ENCODE assay signal across 1 cellular context in the genomic region with DNA sequence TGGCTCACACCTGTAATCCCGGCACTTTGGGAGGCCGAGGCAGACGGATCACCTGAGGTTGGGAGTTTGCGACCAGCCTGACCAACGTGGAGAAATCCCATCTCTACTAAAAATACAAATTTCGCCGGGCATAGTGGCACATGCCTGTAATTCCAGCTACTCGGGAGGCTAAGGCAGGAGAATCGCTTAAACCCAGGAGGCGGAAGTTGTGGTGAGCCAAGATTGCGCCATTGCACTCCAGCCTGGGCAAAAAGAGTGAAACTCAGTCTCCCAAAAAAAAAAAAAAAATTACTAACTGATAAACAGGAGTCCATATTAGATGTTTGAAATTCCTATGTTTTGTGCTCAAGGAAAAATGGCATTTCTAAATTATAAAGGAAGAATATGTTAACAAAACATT.
TF ChIP-seq lines count a peak whose summit lies in the region.

No MANE protein-coding gene starts in this region.

TF ChIP-seq in K562, 482 proteins besides CTCF, POLR2A, EP300 and RAD21:
- TF ChIP-seq CEBPB (tag; IDR thresholded peaks at IDR 0.05), result 0 out of 2 replicates have a peak, but pooled peaks have one; percentile 8
